8 cellular contexts compared by ENCODE assay signal in genomic region chr15:75204340-75205063, GRCh38. TPM values are rescaled to one million over a fixed set of nuclear protein-coding genes. Genes with fewer than 3 reads are reported as not detected.
DNase-seq lines count a peak whose midpoint lies in the region; ATAC-seq, FAIRE-seq and TF ChIP-seq lines count a peak whose summit lies in the region.

No MANE protein-coding gene starts in this region.

- TF ChIP-seq CTCF in coronary artery (IDR thresholded peaks at IDR 0.05): peak; percentile 93
- TF ChIP-seq CTCF in left lung (IDR thresholded peaks at IDR 0.05): peak; percentile 89 to 95

- peak overlapping the region; percentile 71 for H3K27ac Mint-ChIP-seq in activated CD4-positive, alpha-beta T cell treated with anti-CD3 and anti-CD28 coated beads, Interleukin-2, amount 10 ng/mL, durations not matched to agents 7 days and 5 days

- H3K27ac ChIP-seq in coronary artery (peak overlapping the region; percentile 94 to 100), left lung (peak overlapping the region in 1 of 2 donors; percentile 98)

- intact Hi-C loops in left lung (cut with DNase I): loop anchor here (2.0 to 10.0 kb wide), 2 partner anchors 170 to 176 kb away; no protein-coding TSS in a partner anchor

- H3K4me3 Mint-ChIP-seq in activated CD4-positive, alpha-beta T cell treated with anti-CD3 and anti-CD28 coated beads, Interleukin-2, amount 10 ng/mL, durations not matched to agents 7 days and 5 days: peak overlapping the region; percentile 92

- CTCF ChIA-PET in activated CD4-positive, alpha-beta T cell treated with anti-CD3 and anti-CD28 coated beads, Interleukin-2, amount 10 ng/mL, durations not matched to agents 7 days and 5 days (lab: Charles Lee): interaction anchor here (0.6 to 3.0 kb wide), 17 partner anchors 9 to 637 kb away, joined by 3 to 34 read pairs (median 5); partner anchors contain the start of gene PPCDC

- peaks cover 25% of the 10 kb centered on the region for H3K36me3 Mint-ChIP-seq in activated CD4-positive, alpha-beta T cell treated with anti-CD3 and anti-CD28 coated beads, Interleukin-2, amount 10 ng/mL, durations not matched to agents 7 days and 5 days (ENCODE audit: low read depth)

- peaks cover 0 to 39% of the 10 kb centered on the region in 2 donors for H3K36me3 ChIP-seq in left lung

- ATAC-seq in HG03066 (IDR thresholded peaks at IDR 0.05; ENCODE audit: low read depth, unreplicated experiment): peak; percentile 40
- ATAC-seq in left lung: peak; percentile 70
- no peak for ATAC-seq in HG03045 (IDR thresholded peaks at IDR 0.05; ENCODE audit: unreplicated experiment)

- no peaks in the 10 kb centered on the region for H3K27me3 Mint-ChIP-seq in activated CD4-positive, alpha-beta T cell treated with anti-CD3 and anti-CD28 coated beads, Interleukin-2, amount 10 ng/mL, durations not matched to agents 7 days and 5 days

- POLR2A ChIA-PET in activated CD4-positive, alpha-beta T cell treated with anti-CD3 and anti-CD28 coated beads, Interleukin-2, amount 10 ng/mL, durations not matched to agents 7 days and 5 days (lab: Charles Lee): interaction anchor here (0.7 to 0.9 kb wide), 2 partner anchors 150 to 161 kb away, joined by 3 to 9 read pairs; no protein-coding TSS in a partner anchor

- peaks cover 51% of the 10 kb centered on the region for H3K4me1 Mint-ChIP-seq in activated CD4-positive, alpha-beta T cell treated with anti-CD3 and anti-CD28 coated beads, Interleukin-2, amount 10 ng/mL, durations not matched to agents 7 days and 5 days

- peak overlapping the region; percentile 82 for H3K4me3 ChIP-seq in coronary artery
- H3K4me3 ChIP-seq in left lung: peak overlapping the region in 1 of 2 donors; percentile 97

- peak; percentile 23 for FAIRE-seq in G401.6 (lab: Jason Lieb, UNC)

- H3K27me3 ChIP-seq in left lung: no peaks in the 10 kb centered on the region

- no peaks in the 10 kb centered on the region for H3K9me3 Mint-ChIP-seq in activated CD4-positive, alpha-beta T cell treated with anti-CD3 and anti-CD28 coated beads, Interleukin-2, amount 10 ng/mL, durations not matched to agents 7 days and 5 days

- H3K9me3 ChIP-seq in left lung: no peaks in the 10 kb centered on the region

- DNase-seq in NCI-H526 (lab: John Stamatoyannopoulos, UW) (peak; percentile 84 to 95), coronary artery (ENCODE audit: low spot score) (peak; percentile 97), left lung (peak; percentile 91 to 96)
- peak; percentile 91 for DNase-seq in activated CD4-positive, alpha-beta T cell treated with anti-CD3 and anti-CD28 coated beads, Interleukin-2, amount 10 ng/mL, durations not matched to agents 7 days and 5 days
- DNase-seq in stimulated activated CD4-positive, alpha-beta T cell treated with anti-CD3 and anti-CD28 coated beads, Interleukin-2, amount 100 ng/mL, for 24 hours: peak; percentile 88 to 89

- H3K4me1 ChIP-seq in left lung: peaks cover 21 to 71% of the 10 kb centered on the region in 2 donors

RNA-seq across cellular contexts. Expression of gene C15orf39, which starts 2.8 kb away (rescaled TPM):
- total RNA-seq in activated CD4-positive, alpha-beta T cell treated with anti-CD3 and anti-CD28 coated beads, Interleukin-2, amount 10 ng/mL, durations not matched to agents 7 days and 5 days: 10 to 100 TPM; 47.0 to 48.6 TPM
- 10 to 100 TPM; 19.9 to 35.7 TPM for total RNA-seq in left lung

RNA-seq across cellular contexts. Expression of gene GOLGA6C, which starts 53.6 kb away (rescaled TPM):
- not detected for total RNA-seq in activated CD4-positive, alpha-beta T cell treated with anti-CD3 and anti-CD28 coated beads, Interleukin-2, amount 10 ng/mL, durations not matched to agents 7 days and 5 days
- total RNA-seq in left lung: not detected
